In the genomic region with DNA sequence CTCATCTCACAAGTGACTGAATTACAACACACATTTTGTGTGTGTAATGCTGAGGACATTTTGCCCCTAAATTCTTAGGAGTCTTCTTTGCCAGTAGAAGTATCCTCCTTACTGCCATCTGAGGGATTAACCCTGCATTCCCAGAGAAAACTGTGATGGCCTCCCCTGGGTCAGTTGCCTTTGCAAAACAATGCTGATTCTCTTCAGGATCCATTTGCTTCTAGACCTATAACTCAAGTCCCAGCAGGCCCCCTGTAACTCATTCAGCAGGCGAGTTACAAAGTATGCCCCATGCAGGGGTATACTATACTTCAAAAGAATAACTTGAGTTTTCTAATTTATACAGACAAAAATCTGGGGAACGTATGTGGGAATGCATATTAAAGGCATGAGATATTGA, we compare ENCODE assay signal across 20 cellular contexts. TPM values are rescaled to one million over a fixed set of nuclear protein-coding genes. Genes with fewer than 3 reads are reported as not detected.
DNase-seq lines count a peak whose midpoint lies in the region; ATAC-seq and TF ChIP-seq lines count a peak whose summit lies in the region.
"Had no signal": no experiment of that assay in that cellular context is flagged by ENCODE, and none has a peak within 500 bp of the region (broad histone marks: within the 10 kb centered on the region; RNA-seq: fewer than 3 reads in every experiment).

No MANE protein-coding gene starts in this region.

- H3F3A ChIP-seq in MM.1S (ENCODE audit: insufficient read depth, low read length) (peaks cover 24% of the 10 kb centered on the region), neural progenitor cell (ENCODE audit: low read depth) (peaks cover 37% of the 10 kb centered on the region)

- H3K4me1 ChIP-seq in MM.1S (ENCODE audit: low read length), result peaks cover 58% of the 10 kb centered on the region
- H3K4me1 ChIP-seq in hepatocyte (ENCODE audit: insufficient read depth), result peaks cover 12% of the 10 kb centered on the region
- peaks cover 38% of the 10 kb centered on the region for H3K4me1 ChIP-seq in neural progenitor cell

- H3K36me3 ChIP-seq in MM.1S (replicated peaks; ENCODE audit: insufficient read depth, low read length), result no peaks in the 10 kb centered on the region
- no peaks in the 10 kb centered on the region for H3K36me3 ChIP-seq in hepatocyte (replicated peaks; ENCODE audit: insufficient read depth, low read depth)
- H3K36me3 ChIP-seq in neural progenitor cell, result no peaks in the 10 kb centered on the region

- CTCF ChIA-PET in T-cell (lab: Charles Lee), result interaction anchor here in 1 of 2 donors (0.6 kb wide), 1 partner anchor 79 kb away, joined by 3 read pairs; no protein-coding TSS in a partner anchor

- peaks cover 2% of the 10 kb centered on the region for H3K27me3 Mint-ChIP-seq in neural progenitor cell (ENCODE audit: insufficient read depth, low read depth)
- H3K27me3 Mint-ChIP-seq in T-cell, result peaks cover 0 to 5% of the 10 kb centered on the region in 2 donors

- TF ChIP-seq CTCF in MM.1S (IDR thresholded peaks at IDR 0.05; ENCODE audit: low read length) (no peak), hepatocyte (IDR thresholded peaks at IDR 0.05; ENCODE audit: poor library complexity) (no peak), neural progenitor cell (IDR thresholded peaks at IDR 0.05) (no peak)

- peak overlapping the region; percentile 39; the same call in 1 of the 2 replicates for H3K4me2 ChIP-seq in MM.1S (ENCODE audit: low read depth, low read length)
- peak overlapping the region; percentile 58 for H3K4me2 ChIP-seq in hepatocyte
- peak overlapping the region; percentile 70 for H3K4me2 ChIP-seq in neural progenitor cell

- H3K9ac ChIP-seq in MM.1S (ENCODE audit: low read length) (no peak overlapping the region), neural progenitor cell (no peak overlapping the region)

- peaks cover 39% of the 10 kb centered on the region for H3K4me1 Mint-ChIP-seq in neural progenitor cell
- H3K4me1 Mint-ChIP-seq in T-cell, result peaks cover 6 to 15% (median 9%) of the 10 kb centered on the region in 3 donors

- H3K27ac Mint-ChIP-seq in neural progenitor cell, result peak overlapping the region; percentile 81
- H3K27ac Mint-ChIP-seq in T-cell, result no peak overlapping the region

- H3K4me3 Mint-ChIP-seq in neural progenitor cell, result peak overlapping the region; percentile 3
- no peak overlapping the region for H3K4me3 Mint-ChIP-seq in T-cell
- H3K4me3 Mint-ChIP-seq: CD14-positive monocyte had no signal

- H4K20me1 ChIP-seq in MM.1S (ENCODE audit: insufficient read depth, low read length) (no peaks in the 10 kb centered on the region), hepatocyte (ENCODE audit: insufficient read depth, poor library complexity, severe bottlenecking) (no peaks in the 10 kb centered on the region), neural progenitor cell (ENCODE audit: low read depth) (no peaks in the 10 kb centered on the region)

- H2AFZ ChIP-seq in MM.1S (ENCODE audit: low read length) (no peak overlapping the region), hepatocyte (no peak overlapping the region), neural progenitor cell (replicated peaks) (peak overlapping the region; percentile 53)

- DNase-seq in ELF-1 (ENCODE audit: low read depth, low spot score) (peak; percentile 28), MM.1S (no peak), hepatocyte (ENCODE audit: low spot score) (no peak), neural progenitor cell (ENCODE audit: low spot score) (peak; percentile 53), T-cell (no peak)
- DNase-seq in activated CD4-positive, alpha-beta T cell treated with anti-CD3 and anti-CD28 coated beads, Interleukin-2, amount 50 U/mL, for 4 hours, result no peak
- DNase-seq: Calu3, DMS79, NCI-H1048, NCI-H146, NCI-H2107, NCI-H345, NCI-H69, SHP77 had no signal

- H3K79me2 ChIP-seq in MM.1S (ENCODE audit: low read length) (no peaks in the 10 kb centered on the region), hepatocyte (no peaks in the 10 kb centered on the region), neural progenitor cell (ENCODE audit: low read depth) (no peaks in the 10 kb centered on the region)

- POLR2A ChIA-PET in T-cell (lab: Charles Lee), result interaction anchor here in 1 of 2 donors (0.5 kb wide), 1 partner anchor 108 kb away, joined by 5 read pairs; no protein-coding TSS in a partner anchor

- no peaks in the 10 kb centered on the region for H3K27me3 ChIP-seq in MM.1S (replicated peaks; ENCODE audit: insufficient read depth, low read length)
- H3K27me3 ChIP-seq in hepatocyte, result peaks cover 12% of the 10 kb centered on the region
- no peaks in the 10 kb centered on the region for H3K27me3 ChIP-seq in neural progenitor cell

- no peak overlapping the region for H3K4me3 ChIP-seq in MM.1S (ENCODE audit: low read length)
- no peak overlapping the region for H3K4me3 ChIP-seq in hepatocyte
- peak overlapping the region; percentile 28 for H3K4me3 ChIP-seq in neural progenitor cell

- peak overlapping the region; percentile 76; the same call in 1 of the 2 replicates for H3K27ac ChIP-seq in MM.1S (ENCODE audit: low read length)
- no peak overlapping the region for H3K27ac ChIP-seq in hepatocyte
- H3K27ac ChIP-seq in neural progenitor cell, result peak overlapping the region; percentile 90

- 67% methylated on average over 2 of the region's 2 CpGs for WGBS in hepatocyte (ENCODE audit: low lambda C conversion rate, missing lambda C conversion rate)

- no peaks in the 10 kb centered on the region for H3K9me2 ChIP-seq in MM.1S (replicated peaks; ENCODE audit: insufficient read depth, low read length)
- H3K9me2 ChIP-seq in hepatocyte (replicated peaks; ENCODE audit: insufficient read depth), result no peaks in the 10 kb centered on the region

- H3K9me3 Mint-ChIP-seq in neural progenitor cell (no peaks in the 10 kb centered on the region), T-cell (no peaks in the 10 kb centered on the region)
- H3K9me3 Mint-ChIP-seq: CD14-positive monocyte had no signal

- H3K9me3 ChIP-seq in MM.1S (replicated peaks; ENCODE audit: insufficient read depth, low read length) (no peaks in the 10 kb centered on the region), hepatocyte (ENCODE audit: low read depth) (no peaks in the 10 kb centered on the region), neural progenitor cell (ENCODE audit: low read depth) (no peaks in the 10 kb centered on the region)

- no peaks in the 10 kb centered on the region for H3K36me3 Mint-ChIP-seq in neural progenitor cell
- H3K36me3 Mint-ChIP-seq in T-cell, result no peaks in the 10 kb centered on the region
- H3K36me3 Mint-ChIP-seq: CD14-positive monocyte had no signal

- no peak for ATAC-seq in T-cell (replicated peaks in 1 of 4)
- ATAC-seq in HG02678 (IDR thresholded peaks at IDR 0.05; ENCODE audit: unreplicated experiment), result no peak
- ATAC-seq: HCT116, Panc1, SK-N-SH treated with all-trans-retinoic acid at 6 μM for 48 hours had no signal

RNA-seq across cellular contexts. Expression of a gene that starts 6.6 kb away (rescaled TPM):
- total RNA-seq in hepatocyte, result 0.40 and 0.63 TPM in 2 replicates
- polyA plus RNA-seq in hepatocyte, result 0.10 and 0.17 TPM in 2 replicates
- total RNA-seq in neural progenitor cell (ENCODE audit: low replicate concordance), result 10.4 and 11.1 TPM in 2 replicates
- 1 to 10 TPM; 4.8 to 8.1 (median 5.9) TPM for total RNA-seq in T-cell
- total RNA-seq: A673 had no signal

Comparison
In these comparisons a context has a peak if more than half of its experiments do, and no peak if none do; other contexts are left out.
1. DNase-seq: peak in ELF-1 (single experiment) and neural progenitor cell (single experiment); none in MM.1S (single experiment), hepatocyte (single experiment), activated CD4-positive, alpha-beta T cell treated with anti-CD3 and anti-CD28 coated beads, Interleukin-2, amount 50 U/mL, for 4 hours (0 of 2) and T-cell (0 of 34).
2. Peak in every context shown above with its lines, with median percentiles within 50 percentile points of each other: H3K4me2 ChIP-seq.